Comparison of ENCODE assay signal across 17 cellular contexts in genomic region chr20:47689726-47690125, GRCh38.
A peak's percentile ranks its signal among the peaks of the same experiment; 100 is the strongest.
DNase-seq lines count a peak whose midpoint lies in the region; ATAC-seq, FAIRE-seq and TF ChIP-seq lines count a peak whose summit lies in the region.
"Had no signal": no experiment of that assay in that cellular context is flagged by ENCODE, and none has a peak within 500 bp of the region (broad histone marks: within the 10 kb centered on the region; RNA-seq: fewer than 3 reads in every experiment).

No MANE protein-coding gene starts in this region.

- no peaks in the 10 kb centered on the region for H3K27me3 Mint-ChIP-seq in chondrocyte (ENCODE audit: low read depth)
- peaks cover 9% of the 10 kb centered on the region for H3K27me3 Mint-ChIP-seq in activated CD4-positive, alpha-beta T cell treated with anti-CD3 and anti-CD28 coated beads for 36 hours

- peaks cover 53% of the 10 kb centered on the region for H3K79me2 ChIP-seq in PC-9 (ENCODE audit: low read depth)

- no peaks in the 10 kb centered on the region for H3K9me3 ChIP-seq in PC-9 (ENCODE audit: insufficient read depth, low read depth)
- H3K9me3 ChIP-seq: BLaER1, Caco-2 had no signal

- peak overlapping the region; percentile 9; the same call in 1 of the 2 replicates for H3K27ac ChIP-seq in PC-9
- H3K27ac ChIP-seq: BLaER1, GM23248 had no signal

- H3K4me1 ChIP-seq in PC-9 (replicated peaks; ENCODE audit: insufficient read depth), result no peaks in the 10 kb centered on the region
- H3K4me1 ChIP-seq: Caco-2 had no signal

- peaks cover 2% of the 10 kb centered on the region for H3K36me3 Mint-ChIP-seq in chondrocyte (ENCODE audit: low read depth)
- H3K36me3 Mint-ChIP-seq in activated CD4-positive, alpha-beta T cell treated with anti-CD3 and anti-CD28 coated beads for 36 hours (ENCODE audit: low read depth), result no peaks in the 10 kb centered on the region
- H3K36me3 Mint-ChIP-seq: CD8-positive, alpha-beta memory T cell had no signal

- no peak overlapping the region for H3K4me2 ChIP-seq in PC-9
- H3K4me2 ChIP-seq: BLaER1 had no signal

- peaks cover 75% of the 10 kb centered on the region for H3F3A ChIP-seq in PC-9 (ENCODE audit: insufficient read depth, low read depth)

- POLR2A ChIA-PET in PC-9 (lab: Charles Lee; ENCODE audit: unreplicated experiment), result interaction anchor here (0.6 kb wide), 1 partner anchor 728 kb away, joined by 3 read pairs; no protein-coding TSS in a partner anchor
- POLR2A ChIA-PET in activated CD4-positive, alpha-beta T cell treated with anti-CD3 and anti-CD28 coated beads for 36 hours (lab: Charles Lee), result no interaction called here

- intact Hi-C loops in PC-9 (cut with micrococcal nuclease; ENCODE audit: unreplicated experiment), result no loop called here
- intact Hi-C loops in activated CD4-positive, alpha-beta T cell treated with anti-CD3 and anti-CD28 coated beads for 36 hours (cut with DNase I, micrococcal nuclease), result no loop called here

- no peaks in the 10 kb centered on the region for H3K27me3 ChIP-seq in PC-9 (ENCODE audit: insufficient read depth, low read depth)
- H3K27me3 ChIP-seq: BLaER1 had no signal

- H3K9me2 ChIP-seq in PC-9 (ENCODE audit: insufficient read depth), result no peaks in the 10 kb centered on the region

- no peaks in the 10 kb centered on the region for H3K9me3 Mint-ChIP-seq in chondrocyte (ENCODE audit: low read depth)
- H3K9me3 Mint-ChIP-seq in activated CD4-positive, alpha-beta T cell treated with anti-CD3 and anti-CD28 coated beads for 36 hours (ENCODE audit: low read depth), result peaks cover 5% of the 10 kb centered on the region
- H3K9me3 Mint-ChIP-seq: CD8-positive, alpha-beta memory T cell had no signal

- H3K27ac Mint-ChIP-seq in chondrocyte (ENCODE audit: unreplicated experiment), result peak overlapping the region; percentile 66
- no peak overlapping the region for H3K27ac Mint-ChIP-seq in activated CD4-positive, alpha-beta T cell treated with anti-CD3 and anti-CD28 coated beads for 36 hours
- H3K27ac Mint-ChIP-seq: CD8-positive, alpha-beta memory T cell had no signal

- H3K36me3 ChIP-seq in PC-9 (ENCODE audit: low read depth), result peaks cover 60% of the 10 kb centered on the region
- H3K36me3 ChIP-seq: BLaER1 had no signal

- peaks cover 52% of the 10 kb centered on the region for H3K4me1 Mint-ChIP-seq in chondrocyte (ENCODE audit: low read depth)
- peaks cover under 1% of the 10 kb centered on the region for H3K4me1 Mint-ChIP-seq in activated CD4-positive, alpha-beta T cell treated with anti-CD3 and anti-CD28 coated beads for 36 hours
- H3K4me1 Mint-ChIP-seq: CD8-positive, alpha-beta memory T cell had no signal

- peaks cover 89% of the 10 kb centered on the region for H4K20me1 ChIP-seq in PC-9 (ENCODE audit: insufficient read depth)
- H4K20me1 ChIP-seq: BLaER1 had no signal

- DNase-seq in PC-9 (no peak), chondrocyte (ENCODE audit: low spot score) (no peak), kidney tubule cell (ENCODE audit: low spot score) (peak; percentile 5), frontal cortex (ENCODE audit: low spot score in 2 of 2) (no peak), NCI-H510A (lab: John Stamatoyannopoulos, UW) (no peak)
- no peak for DNase-seq in activated CD4-positive, alpha-beta T cell treated with anti-CD3 and anti-CD28 coated beads for 36 hours
- DNase-seq in activated effector memory CD4-positive, alpha-beta T cell treated with Interleukin-2 at 50 U/mL for 16 hours, result no peak
- DNase-seq: AML-193, Caco-2, DMS53, GF-D8, GM23248, H7 had no signal

- CTCF ChIA-PET in PC-9 (lab: Charles Lee), result no interaction called here
- CTCF ChIA-PET in activated CD4-positive, alpha-beta T cell treated with anti-CD3 and anti-CD28 coated beads for 36 hours (lab: Charles Lee), result interaction anchor here (0.6 to 1.7 kb wide), 3 partner anchors 12 to 728 kb away, joined by 3 to 4 read pairs (median 3); no protein-coding TSS in a partner anchor

- no peak for TF ChIP-seq CTCF in PC-9 (conservative IDR thresholded peaks at IDR 0.05)
- TF ChIP-seq CTCF in chondrocyte (IDR thresholded peaks at IDR 0.05), result peak; percentile 14

- BruUV-seq in PC-9 (replicated peaks; lab: Mats Ljungman, UMichigan), result no TSS peak

- FAIRE-seq in frontal cortex (lab: Jason Lieb, UNC), result no peak
- FAIRE-seq: GM18507, HepG2 had no signal

- H2AFZ ChIP-seq in PC-9, result no peak overlapping the region
- H2AFZ ChIP-seq: GM23248 had no signal

- no peak overlapping the region for H3K4me3 Mint-ChIP-seq in chondrocyte (ENCODE audit: unreplicated experiment)
- H3K4me3 Mint-ChIP-seq in activated CD4-positive, alpha-beta T cell treated with anti-CD3 and anti-CD28 coated beads for 36 hours, result no peak overlapping the region
- H3K4me3 Mint-ChIP-seq: CD8-positive, alpha-beta memory T cell had no signal

- H3K4me3 ChIP-seq in PC-9, result no peak overlapping the region
- H3K4me3 ChIP-seq: BLaER1, GM23248 had no signal

- no peak for ATAC-seq in activated CD4-positive, alpha-beta T cell treated with anti-CD3 and anti-CD28 coated beads for 36 hours
- ATAC-seq: HepG2 had no signal
